In genomic region chr2:154978244-154978643, GRCh38 we compare ENCODE assay signal across 22 cellular contexts.
"Had no signal": no experiment of that assay in that cellular context is flagged by ENCODE, and none has a peak within 500 bp of the region (broad histone marks: within the 10 kb centered on the region; RNA-seq: fewer than 3 reads in every experiment).

No MANE protein-coding gene starts in this region.

- H3K4me3 ChIP-seq: heart right ventricle, ovary, psoas muscle, thoracic aorta, upper lobe of left lung had no signal

- H3K36me3 Mint-ChIP-seq: activated CD4-positive, alpha-beta memory T cell treated with anti-CD3 and anti-CD28 coated beads for 36 hours; activated naive CD8-positive, alpha-beta T cell; naive thymus-derived CD8-positive, alpha-beta T cell; stimulated activated memory B cell treated with anti-CD40 and anti-IgM and Interleukin-4, amounts not matched to agents 10 μg/mL and 1 μg/mL and 100 μg/mL, for 72 hours had no signal

- DNase-seq: activated B cell treated with CpG ODN at 0.5 μM for 24 hours; activated CD4-positive, alpha-beta memory T cell treated with anti-CD3 and anti-CD28 coated beads for 36 hours; activated CD4-positive, alpha-beta T cell treated with anti-CD3 and anti-CD28 coated beads for 4 hours; activated gamma-delta T cell treated with Interleukin-2 at 50 U/mL for 16 hours; activated T-cell treated with anti-CD3 and anti-CD28 coated beads for 4 hours; effector CD4-positive, alpha-beta T cell; heart right ventricle; left ventricle myocardium superior; mesendoderm; naive thymus-derived CD8-positive, alpha-beta T cell; ovary; psoas muscle; right cardiac atrium; stimulated activated CD4-positive, alpha-beta T cell treated with anti-CD3 and anti-CD28 coated beads, Interleukin-4, amount 100 ng/mL, for 4 hours; T-helper 17 cell; upper lobe of left lung had no signal

- FAIRE-seq: bronchial epithelial cell had no signal

- ATAC-seq: esophagus mucosa; heart right ventricle; left ventricle myocardium superior; naive thymus-derived CD8-positive, alpha-beta T cell; psoas muscle; right cardiac atrium; stimulated activated memory B cell treated with anti-CD40 and anti-IgM and Interleukin-4, amounts not matched to agents 10 μg/mL and 1 μg/mL and 100 μg/mL, for 72 hours; T-helper 17 cell had no signal

- H3K4me1 Mint-ChIP-seq: activated B cell treated with CpG ODN at 0.5 μM for 24 hours; naive thymus-derived CD8-positive, alpha-beta T cell; stimulated activated memory B cell treated with anti-CD40 and anti-IgM and Interleukin-4, amounts not matched to agents 10 μg/mL and 1 μg/mL and 100 μg/mL, for 72 hours; T-helper 17 cell had no signal

- H3K9me3 ChIP-seq: ovary, psoas muscle, thoracic aorta had no signal

- H3K27me3 ChIP-seq: heart right ventricle, ovary, upper lobe of left lung had no signal

- H3K4me3 Mint-ChIP-seq: activated B cell treated with CpG ODN at 0.5 μM for 24 hours; activated CD4-positive, alpha-beta memory T cell treated with anti-CD3 and anti-CD28 coated beads for 36 hours; activated naive CD8-positive, alpha-beta T cell; activated T-helper 1 cell treated with anti-CD3 and anti-CD28 coated beads, Interleukin-12 subunit alpha, Interleukin-12 subunit beta, Interleukin-2, Interleukin-4 antibody, amounts not matched to agents 30 ng/mL and 10 ng/mL and 1 ng/mL, durations not matched to agents 14 hours and 24 hours and 36 hours; naive thymus-derived CD8-positive, alpha-beta T cell; stimulated activated memory B cell treated with anti-CD40 and anti-IgM and Interleukin-4, amounts not matched to agents 10 μg/mL and 1 μg/mL and 100 μg/mL, for 72 hours; T-helper 17 cell had no signal

- H3K27ac ChIP-seq: heart right ventricle, ovary, psoas muscle, thoracic aorta, upper lobe of left lung had no signal

- H3K27ac Mint-ChIP-seq: activated B cell treated with CpG ODN at 0.5 μM for 24 hours; activated CD4-positive, alpha-beta memory T cell treated with anti-CD3 and anti-CD28 coated beads for 36 hours; activated naive CD8-positive, alpha-beta T cell; activated T-helper 1 cell treated with anti-CD3 and anti-CD28 coated beads, Interleukin-12 subunit alpha, Interleukin-12 subunit beta, Interleukin-2, Interleukin-4 antibody, amounts not matched to agents 30 ng/mL and 10 ng/mL and 1 ng/mL, durations not matched to agents 14 hours and 24 hours and 36 hours; naive thymus-derived CD8-positive, alpha-beta T cell; stimulated activated memory B cell treated with anti-CD40 and anti-IgM and Interleukin-4, amounts not matched to agents 10 μg/mL and 1 μg/mL and 100 μg/mL, for 72 hours; T-helper 17 cell had no signal

- H3K9me3 Mint-ChIP-seq: activated T-helper 1 cell treated with anti-CD3 and anti-CD28 coated beads, Interleukin-12 subunit alpha, Interleukin-12 subunit beta, Interleukin-2, Interleukin-4 antibody, amounts not matched to agents 30 ng/mL and 10 ng/mL and 1 ng/mL, durations not matched to agents 14 hours and 24 hours and 36 hours had no signal

- H3K27me3 Mint-ChIP-seq: activated B cell treated with CpG ODN at 0.5 μM for 24 hours; activated CD4-positive, alpha-beta memory T cell treated with anti-CD3 and anti-CD28 coated beads for 36 hours; activated naive CD8-positive, alpha-beta T cell; naive thymus-derived CD8-positive, alpha-beta T cell; stimulated activated memory B cell treated with anti-CD40 and anti-IgM and Interleukin-4, amounts not matched to agents 10 μg/mL and 1 μg/mL and 100 μg/mL, for 72 hours; T-helper 17 cell had no signal

- H3K4me1 ChIP-seq: heart right ventricle, psoas muscle, upper lobe of left lung had no signal

- H3K36me3 ChIP-seq: heart right ventricle, ovary, thoracic aorta, upper lobe of left lung had no signal
